ENCODE assay signal across 8 cellular contexts in the genomic region with DNA sequence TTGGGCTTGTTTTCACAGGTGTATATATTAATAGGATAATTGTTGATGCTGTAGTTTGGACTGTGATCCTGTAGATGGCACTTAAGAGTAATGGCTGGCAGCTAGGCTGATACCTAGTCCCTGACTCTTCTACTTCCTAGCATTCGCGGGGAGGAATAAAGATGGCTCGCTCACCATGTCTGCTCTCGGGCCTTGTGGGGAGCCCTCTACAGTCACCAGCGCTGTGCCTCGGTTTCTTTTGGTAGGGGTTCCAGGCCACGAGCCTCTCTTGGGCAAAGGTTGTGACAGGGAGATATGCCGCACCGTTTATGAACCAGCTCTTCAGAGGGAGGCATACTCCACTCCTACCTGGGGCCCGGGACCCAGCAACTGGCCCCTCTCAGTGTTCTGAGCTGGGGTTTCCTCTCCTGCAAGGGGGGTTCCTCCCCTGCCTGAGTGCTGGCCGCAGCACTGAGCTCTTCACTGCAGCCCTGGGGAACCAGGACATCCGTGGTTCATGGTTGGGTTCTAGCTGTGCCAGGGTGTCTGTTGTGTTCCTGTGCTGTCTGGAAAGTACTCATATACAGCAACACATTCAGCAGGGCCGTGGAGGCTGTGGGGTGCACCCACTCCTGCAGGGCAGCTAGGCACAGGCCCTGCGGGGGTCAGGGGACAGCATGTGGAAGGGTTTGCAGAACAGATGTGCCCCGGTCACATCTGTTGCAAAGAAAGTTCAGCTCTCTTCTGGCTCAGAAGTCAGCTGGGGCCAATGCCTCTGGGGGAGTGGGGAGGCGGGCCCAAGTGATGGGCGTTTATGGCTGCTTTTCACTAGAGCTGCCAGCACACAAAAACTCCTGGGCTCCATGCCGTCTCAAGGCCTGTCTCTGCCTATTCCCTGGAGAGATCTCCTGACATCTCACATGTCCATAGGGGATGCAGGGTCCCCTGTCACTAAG.
DNase-seq lines count a peak whose midpoint lies in the region; ATAC-seq and TF ChIP-seq lines count a peak whose summit lies in the region.

No MANE protein-coding gene starts in this region.

- H3K27me3 ChIP-seq in smooth muscle cell (ENCODE audit: low read depth), result peaks cover 18% of the 10 kb centered on the region

- H3K4me2 ChIP-seq in smooth muscle cell, result no peak overlapping the region

- no peak overlapping the region for H2AFZ ChIP-seq in smooth muscle cell (ENCODE audit: low read depth)

- H3K4me1 ChIP-seq in smooth muscle cell (ENCODE audit: low read depth), result no peaks in the 10 kb centered on the region

- no peaks in the 10 kb centered on the region for H4K20me1 ChIP-seq in smooth muscle cell (ENCODE audit: low read depth)

- H3K4me3 ChIP-seq in smooth muscle cell, result no peak overlapping the region

- H3K79me2 ChIP-seq in smooth muscle cell (ENCODE audit: low read depth), result no peaks in the 10 kb centered on the region

- H3F3A ChIP-seq in smooth muscle cell (ENCODE audit: low read depth), result no peaks in the 10 kb centered on the region

- H3K9me3 ChIP-seq in smooth muscle cell (replicated peaks; ENCODE audit: low read depth), result no peaks in the 10 kb centered on the region

- no peak overlapping the region for H3K9ac ChIP-seq in smooth muscle cell (ENCODE audit: low read depth)

- H3K27ac ChIP-seq in 22Rv1 (no peak overlapping the region), smooth muscle cell (ENCODE audit: low read depth) (no peak overlapping the region)

- 85% methylated on average over 18 of the region's 18 CpGs for WGBS in smooth muscle cell (ENCODE audit: low lambda C conversion rate)

- ATAC-seq in GM18519 (IDR thresholded peaks at IDR 0.05; ENCODE audit: low FRiP score, unreplicated experiment), result peak; percentile 59
- peak; percentile 77 for ATAC-seq in HG03520 (IDR thresholded peaks at IDR 0.05; ENCODE audit: unreplicated experiment)
- ATAC-seq in GM21737 (IDR thresholded peaks at IDR 0.05; ENCODE audit: unreplicated experiment), result no peak

- DNase-seq in amniotic epithelial cell (ENCODE audit: low read depth) (peak; percentile 2), smooth muscle cell (lab: John Stamatoyannopoulos, UW; ENCODE audit: unreplicated experiment) (no peak), DMS153 (lab: John Stamatoyannopoulos, UW) (no peak), SKM-1 treated with dmso at 0.1 percent for 144 hours (lab: John Stamatoyannopoulos, UW; ENCODE audit: unreplicated experiment) (no peak)

- TF ChIP-seq CTCF in 22Rv1 (IDR thresholded peaks at IDR 0.05), result peak; percentile 86
- peak; percentile 33 for TF ChIP-seq CTCF in smooth muscle cell (IDR thresholded peaks at IDR 0.05; ENCODE audit: borderline replicate concordance, insufficient read depth, poor library complexity, severe bottlenecking)

- no peaks in the 10 kb centered on the region for H3K36me3 ChIP-seq in smooth muscle cell (ENCODE audit: low read depth)
